In genomic region chr2:178830451-178830850, GRCh38 we compare ENCODE assay signal across 17 cellular contexts. TPM values are rescaled to one million over a fixed set of nuclear protein-coding genes. Genes with fewer than 3 reads are reported as not detected.
DNase-seq lines count a peak whose midpoint lies in the region; ATAC-seq and TF ChIP-seq lines count a peak whose summit lies in the region.
"Had no signal": no experiment of that assay in that cellular context is flagged by ENCODE, and none has a peak within 500 bp of the region (broad histone marks: within the 10 kb centered on the region; RNA-seq: fewer than 3 reads in every experiment).

No MANE protein-coding gene starts in this region.

- H3K27ac ChIP-seq in cardiac muscle cell (peak overlapping the region; percentile 51), cingulate gyrus (ENCODE audit: low read depth, low read length) (peak overlapping the region; percentile 30), psoas muscle (peak overlapping the region; percentile 25)
- H3K27ac ChIP-seq: KMS-11, RWPE1, SJSA1 had no signal

- H3K36me3 ChIP-seq in cardiac muscle cell = peaks cover 82% of the 10 kb centered on the region
- H3K36me3 ChIP-seq in psoas muscle (ENCODE audit: insufficient read depth in 1 of 2, low read depth in 1 of 2) = no peaks in the 10 kb centered on the region
- H3K36me3 ChIP-seq: SJSA1 had no signal

- DNase-seq in cardiac muscle cell (ENCODE audit: low read depth in 1 of 2, low spot score in 1 of 2) (no peak), left ventricle myocardium superior (no peak), NCI-H69 (lab: John Stamatoyannopoulos, UW) (peak; percentile 27), psoas muscle (no peak), HPDE6-E6E7 (ENCODE audit: extremely low spot score) (no peak), AML-193 (lab: John Stamatoyannopoulos, UW) (no peak), cerebellar cortex (ENCODE audit: low spot score) (no peak)
- DNase-seq: NCI-H1092, NCI-H187, NCI-H226, NCI-H82 had no signal

- H3K4me3 ChIP-seq in cardiac muscle cell (no peak overlapping the region), psoas muscle (no peak overlapping the region)
- H3K4me3 ChIP-seq: SJSA1 had no signal

- no peaks in the 10 kb centered on the region for H3K9me3 ChIP-seq in cardiac muscle cell (ENCODE audit: low read depth)
- H3K9me3 ChIP-seq in psoas muscle = no peaks in the 10 kb centered on the region
- H3K9me3 ChIP-seq: SJSA1 had no signal

- intact Hi-C loops in left ventricle myocardium superior (cut with micrococcal nuclease) (no loop called here), psoas muscle (cut with DNase I) (no loop called here)

- TF ChIP-seq CTCF in cardiac muscle cell (IDR thresholded peaks at IDR 0.05; ENCODE audit: low read depth, low read length) (no peak), psoas muscle (IDR thresholded peaks at IDR 0.05) (no peak)

- H3K4me1 ChIP-seq in cardiac muscle cell (ENCODE audit: low read depth) = peaks cover 3% of the 10 kb centered on the region
- H3K4me1 ChIP-seq in psoas muscle = peaks cover 54% of the 10 kb centered on the region
- H3K4me1 ChIP-seq: SJSA1 had no signal

- no peak for ATAC-seq in left ventricle myocardium superior
- ATAC-seq in psoas muscle = no peak
- ATAC-seq: HepG2 had no signal

- 82 to 91% (median 83%) methylated on average over 2 of the region's 2 CpGs for WGBS in psoas muscle, 3 donors

- H3K27me3 ChIP-seq in cardiac muscle cell (no peaks in the 10 kb centered on the region), psoas muscle (ENCODE audit: insufficient read depth in 3 of 3, low read length in 2 of 3) (no peaks in the 10 kb centered on the region)
- H3K27me3 ChIP-seq: SJSA1 had no signal

RNA-seq across cellular contexts. Expression of gene TTN, which starts 23.2 kb away (rescaled TPM):
- total RNA-seq in cardiac muscle cell (473 and 1,214 TPM in 2 replicates), left ventricle myocardium superior (3,610 TPM), psoas muscle (1,000 to 10,000 TPM; 4,462 to 7,650 (median 6,674) TPM)
- polyA plus RNA-seq in cardiac muscle cell (1,208 and 1,558 TPM in 2 replicates), psoas muscle (100 to 1,000 TPM; 137 to 248 (median 173) TPM)
- total RNA-seq: H4 had no signal
